ENCODE assay signal across 8 cellular contexts in genomic region chr6:1611572-1612385, GRCh38. TPM values are rescaled to one million over a fixed set of nuclear protein-coding genes. Genes with fewer than 3 reads are reported as not detected.
A peak's percentile ranks its signal among the peaks of the same experiment; 100 is the strongest.
DNase-seq lines count a peak whose midpoint lies in the region; ATAC-seq, FAIRE-seq and TF ChIP-seq lines count a peak whose summit lies in the region.

No MANE protein-coding gene starts in this region.

- H4K20me1 ChIP-seq in mammary epithelial cell (ENCODE audit: insufficient read depth, low read length) = no peaks in the 10 kb centered on the region

- WGBS in mammary epithelial cell (ENCODE audit: low coverage, missing lambda C conversion rate) = 2% methylated on average over 12 of the region's 73 CpGs
- WGBS in mesodermal cell (ENCODE audit: insufficient coverage in 2 of 2), 2 experiments = 0 to 1% methylated on average over 50 to 65 of the region's 73 CpGs
- 1 to 3% (median 2%) methylated on average over 48 to 73 of the region's 73 CpGs for WGBS in small intestine, 3 donors

- no peak for ATAC-seq in HG03108 (IDR thresholded peaks at IDR 0.05; ENCODE audit: unreplicated experiment)
- ATAC-seq in HG03439 (IDR thresholded peaks at IDR 0.05; ENCODE audit: unreplicated experiment) = no peak

- no peaks in the 10 kb centered on the region for H3K9me3 ChIP-seq in MG63
- H3K9me3 ChIP-seq in mammary epithelial cell (replicated peaks; ENCODE audit: insufficient read depth, low read length) = no peaks in the 10 kb centered on the region
- no peaks in the 10 kb centered on the region for H3K9me3 ChIP-seq in mesodermal cell (ENCODE audit: control insufficient read depth, low read length)
- no peaks in the 10 kb centered on the region for H3K9me3 ChIP-seq in small intestine (ENCODE audit: control insufficient read depth, low read depth)

- peak overlapping the region; percentile 86 for H3K9ac ChIP-seq in mammary epithelial cell (ENCODE audit: insufficient read depth, low read length)

- H3K36me3 ChIP-seq in MG63 (peaks cover 2% of the 10 kb centered on the region), mammary epithelial cell (ENCODE audit: insufficient read depth, low read length) (no peaks in the 10 kb centered on the region), mesodermal cell (ENCODE audit: control insufficient read depth, insufficient read depth, low read length) (no peaks in the 10 kb centered on the region), small intestine (ENCODE audit: control insufficient read depth in 2 of 2, insufficient read depth in 2 of 2, low read length in 2 of 2) (no peaks in the 10 kb centered on the region)

- BruUV-seq in mammary epithelial cell (replicated peaks; lab: Mats Ljungman, UMichigan) = TSS peak; percentile 59

- intact Hi-C loops in mammary epithelial cell (cut with micrococcal nuclease) = loop anchor here (2.0 to 5.0 kb wide), 4 partner anchors 61 to 341 kb away; no protein-coding TSS in a partner anchor

- H2AFZ ChIP-seq in mammary epithelial cell (ENCODE audit: low read depth, low read length) = peak overlapping the region; percentile 47

- H3K4me3 ChIP-seq in MG63 (peak overlapping the region; percentile 51), mammary epithelial cell (replicated peaks in 1 of 3; ENCODE audit: insufficient read depth in 1 of 3, low read depth in 2 of 3, low read length in 3 of 3) (peak overlapping the region; percentile 77 to 92 (median 87)), mesodermal cell (ENCODE audit: extremely low read depth, insufficient read depth, low read length, poor library complexity, severe bottlenecking) (peak overlapping the region; percentile 43), small intestine (ENCODE audit: low read depth in 1 of 2, low read length in 2 of 2) (peak overlapping the region in 1 of 2 donors; percentile 70)

- dilution Hi-C loops in mammary epithelial cell (cut with HindIII; ENCODE audit: low sequenced_read_pairs) = no loop called here

- H3K4me2 ChIP-seq in mammary epithelial cell (ENCODE audit: insufficient read depth, low read depth, low read length) = peak overlapping the region; percentile 92

- peaks cover 14% of the 10 kb centered on the region for H3K4me1 ChIP-seq in mammary epithelial cell (ENCODE audit: insufficient read depth, low read length)
- peaks cover 15% of the 10 kb centered on the region for H3K4me1 ChIP-seq in mesodermal cell (ENCODE audit: control insufficient read depth, insufficient read depth, low read length, poor library complexity, severe bottlenecking)
- peaks cover 0 to 7% of the 10 kb centered on the region in 2 donors for H3K4me1 ChIP-seq in small intestine (ENCODE audit: control insufficient read depth in 2 of 2, insufficient read depth in 1 of 2, low read depth in 1 of 2, low read length in 1 of 2)

- H3K27ac ChIP-seq in mammary epithelial cell (ENCODE audit: insufficient read depth, low read depth, low read length) = peak overlapping the region; percentile 87
- H3K27ac ChIP-seq in mesodermal cell (ENCODE audit: low read depth, low read length, severe bottlenecking) = no peak overlapping the region
- no peak overlapping the region for H3K27ac ChIP-seq in small intestine (ENCODE audit: low read depth in 1 of 2, low read length in 1 of 2)

- CTCF ChIA-PET in mammary epithelial cell (lab: Charles Lee; ENCODE audit: low non-redundant PET) = interaction anchor here (0.7 to 1.0 kb wide), 3 partner anchors 75 to 1153 kb away, joined by 4 to 12 read pairs (median 7); no protein-coding TSS in a partner anchor

- no peak for FAIRE-seq in small intestine (lab: Jason Lieb, UNC)

- no peak for TF ChIP-seq CTCF in mammary epithelial cell (conservative IDR thresholded peaks at IDR 0.05 in 1 of 2, IDR thresholded peaks at IDR 0.05 in 1 of 2; ENCODE audit: extremely low read depth in 1 of 2, insufficient read depth in 1 of 2, low read depth in 1 of 2, low read length in 2 of 2)

- DNase-seq in EH (ENCODE audit: low read depth) (peak; percentile 38), MG63 (no peak), mammary epithelial cell (peak; percentile 47), activated gamma-delta T cell (lab: John Stamatoyannopoulos, UW) (no peak), small intestine (no peak)

- in situ Hi-C loops in mammary epithelial cell (cut with MboI; ENCODE audit: low sequenced_read_pairs in 2 of 2) = loop anchor here in 1 of 2 donors (25.0 kb wide), 1 partner anchor 501 kb away; no protein-coding TSS in a partner anchor

- H3K79me2 ChIP-seq in mammary epithelial cell (ENCODE audit: insufficient read depth, low read length) = peaks cover 65% of the 10 kb centered on the region

- no peaks in the 10 kb centered on the region for H3K27me3 ChIP-seq in MG63
- H3K27me3 ChIP-seq in mammary epithelial cell (ENCODE audit: insufficient read depth, low read length) = no peaks in the 10 kb centered on the region
- peaks cover 27 to 51% of the 10 kb centered on the region in 2 donors for H3K27me3 ChIP-seq in small intestine (ENCODE audit: control insufficient read depth in 2 of 2, insufficient read depth in 2 of 2, low read length in 2 of 2)

RNA-seq across cellular contexts. Expression of gene FOXC1, which starts 2.1 kb away (rescaled TPM):
- 2.2 and 5.5 TPM in 2 replicates for total RNA-seq in MG63 (2014; rRNA removed; shearing (Covaris generic); ENCODE audit: low replicate concordance)
- 10 to 100 TPM; 12.1 to 15.8 TPM for total RNA-seq in mammary epithelial cell
- 4.6 TPM for polyA plus RNA-seq in mammary epithelial cell
- polyA minus RNA-seq in mammary epithelial cell = 1.7 TPM
- polyA plus RNA-seq in mesodermal cell (2013, experiment 1 of 2) = 8.1 TPM
- polyA plus RNA-seq in mesodermal cell (2013, experiment 2 of 2) = 6.1 TPM
- polyA plus RNA-seq in small intestine = 1 to 10 TPM in 1 of 3 donors, under 1 TPM in 1, not detected in 1; 0.27 to 3.1 TPM

Comparison
In these comparisons a context has a peak if more than half of its experiments do, and no peak if none do; other contexts are left out.
1. DNase-seq: peak in EH (single experiment) and mammary epithelial cell (single experiment); none in MG63 (single experiment), activated gamma-delta T cell (single experiment) and small intestine (single experiment).